Comparison of ENCODE assay signal across 41 cellular contexts in the genomic region with DNA sequence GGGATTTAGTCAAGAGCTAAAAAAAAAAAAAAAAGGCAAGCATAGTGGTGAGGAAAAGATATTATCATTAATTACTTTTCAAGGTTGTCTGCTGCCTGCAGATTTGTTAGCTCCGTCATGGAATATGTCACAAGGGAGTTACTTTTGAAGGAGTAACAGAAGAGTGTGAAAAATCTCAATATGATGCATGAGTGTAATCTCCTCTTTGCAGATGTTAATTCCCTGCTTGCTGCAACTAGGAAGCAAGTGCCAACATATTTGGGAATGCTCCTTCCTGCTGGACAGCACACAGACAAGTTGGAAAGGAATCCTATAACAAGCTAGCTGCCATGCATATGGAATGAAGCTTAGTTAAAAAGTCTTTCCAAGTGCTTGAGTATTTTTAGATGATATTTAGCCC.
"Had no signal": no experiment of that assay in that cellular context is flagged by ENCODE, and none has a peak within 500 bp of the region (broad histone marks: within the 10 kb centered on the region; RNA-seq: fewer than 3 reads in every experiment).

No MANE protein-coding gene starts in this region.

- H3K36me3 Mint-ChIP-seq: activated CD4-positive, alpha-beta memory T cell treated with anti-CD3 and anti-CD28 coated beads for 36 hours; activated naive CD4-positive, alpha-beta T cell treated with anti-CD3 and anti-CD28 coated beads, Interleukin-2, amount 50 U/mL, for 72 hours; brain had no signal

- H3K4me1 Mint-ChIP-seq: activated B cell treated with CpG ODN at 0.5 μM for 24 hours had no signal

- ATAC-seq: activated naive CD4-positive, alpha-beta T cell treated with anti-CD3 and anti-CD28 coated beads, Interleukin-2, amount 50 U/mL, for 72 hours; activated T-cell treated with anti-CD3 and anti-CD28 coated beads, Interleukin-2, amount 50 U/mL, for 4 hours; PC-3; SK-N-SH treated with all-trans-retinoic acid at 6 μM for 48 hours had no signal

- H3K27ac Mint-ChIP-seq: activated B cell treated with CpG ODN at 0.5 μM for 24 hours; activated CD4-positive, alpha-beta memory T cell treated with anti-CD3 and anti-CD28 coated beads for 36 hours; activated naive CD4-positive, alpha-beta T cell treated with anti-CD3 and anti-CD28 coated beads for 36 hours; activated naive CD4-positive, alpha-beta T cell treated with anti-CD3 and anti-CD28 coated beads, Interleukin-2, amount 50 U/mL, for 72 hours; activated T-helper 1 cell treated with anti-CD3 and anti-CD28 coated beads, Interleukin-12 subunit alpha, Interleukin-12 subunit beta, Interleukin-2, Interleukin-4 antibody, amounts not matched to agents 30 ng/mL and 10 ng/mL and 1 ng/mL, durations not matched to agents 14 hours and 24 hours and 36 hours had no signal

- FAIRE-seq: bronchial epithelial cell had no signal

- H3K4me3 ChIP-seq: adrenal gland, Peyer's patch had no signal

- H3K27me3 ChIP-seq: adrenal gland, Peyer's patch had no signal

- H3K36me3 ChIP-seq: adrenal gland, Peyer's patch had no signal

- DNase-seq: activated B cell treated with CpG ODN at 0.5 μM for 24 hours; activated CD4-positive, alpha-beta memory T cell treated with anti-CD3 and anti-CD28 coated beads for 36 hours; activated CD4-positive, alpha-beta T cell treated with anti-CD3 and anti-CD28 coated beads for 4 hours; activated CD4-positive, alpha-beta T cell treated with anti-CD3 and anti-CD28 coated beads, Interleukin-2, amount 50 U/mL, for 1 hour; activated CD4-positive, CD25-positive, alpha-beta regulatory T cell treated with anti-CD3 and anti-CD28 coated beads, Interleukin-2, amount 50 U/mL, for 72 hours; activated CD8-positive, alpha-beta memory T cell treated with anti-CD3 and anti-CD28 coated beads, Interleukin-2, amount 50 U/mL, for 4 hours; activated gamma-delta T cell treated with Interleukin-2 at 50 U/mL for 16 hours; activated naive CD4-positive, alpha-beta T cell treated with anti-CD3 and anti-CD28 coated beads for 36 hours; activated T-cell treated with anti-CD3 and anti-CD28 coated beads for 4 hours; activated T-cell treated with anti-CD3 and anti-CD28 coated beads, Interleukin-2, amount 50 U/mL, for 4 hours; adrenal gland; anterior cingulate cortex; caudate nucleus; cerebellar nuclear complex; Karpas-422; MM.1S; MV-4-11; NCI-H1092; NCI-H1436 treated with DMSO at 0.1 percent for 48 hours; NCI-H1694 treated with DMSO at 0.1 percent for 48 hours; NCI-H2029; NCI-H2171 treated with DMSO at 0.1 percent for 48 hours; NCI-H2227 treated with DMSO at 0.1 percent for 48 hours; NCI-H446; NCI-H524 treated with DMSO at 0.1 percent for 48 hours; NCI-H748 treated with DMSO at 0.1 percent for 48 hours; NK-92 treated with Interleukin-12 subunit alpha and Interleukin-12 subunit beta, amount 100 ng/mL, for 24 hours; PC-3; Peyer's patch; RPMI8226; SIG-M5; SW 1271; T-helper 1 cell; T-helper 2 cell; T-helper 9 cell had no signal

- H3K4me3 Mint-ChIP-seq: activated B cell treated with CpG ODN at 0.5 μM for 24 hours; activated CD4-positive, alpha-beta memory T cell treated with anti-CD3 and anti-CD28 coated beads for 36 hours; activated naive CD4-positive, alpha-beta T cell treated with anti-CD3 and anti-CD28 coated beads for 36 hours; activated T-cell treated with anti-CD3 and anti-CD28 coated beads, Interleukin-2, amount 50 U/mL, for 4 hours; activated T-helper 1 cell treated with anti-CD3 and anti-CD28 coated beads, Interleukin-12 subunit alpha, Interleukin-12 subunit beta, Interleukin-2, Interleukin-4 antibody, amounts not matched to agents 30 ng/mL and 10 ng/mL and 1 ng/mL, durations not matched to agents 14 hours and 24 hours and 36 hours had no signal

- H3K4me1 ChIP-seq: adrenal gland, Peyer's patch had no signal

- H3K9me3 ChIP-seq: adrenal gland, Peyer's patch had no signal

- H3K27ac ChIP-seq: adrenal gland, Peyer's patch, VCaP had no signal

- H3K27me3 Mint-ChIP-seq: activated B cell treated with CpG ODN at 0.5 μM for 24 hours; activated CD4-positive, alpha-beta memory T cell treated with anti-CD3 and anti-CD28 coated beads for 36 hours; brain had no signal
